In the genomic region with DNA sequence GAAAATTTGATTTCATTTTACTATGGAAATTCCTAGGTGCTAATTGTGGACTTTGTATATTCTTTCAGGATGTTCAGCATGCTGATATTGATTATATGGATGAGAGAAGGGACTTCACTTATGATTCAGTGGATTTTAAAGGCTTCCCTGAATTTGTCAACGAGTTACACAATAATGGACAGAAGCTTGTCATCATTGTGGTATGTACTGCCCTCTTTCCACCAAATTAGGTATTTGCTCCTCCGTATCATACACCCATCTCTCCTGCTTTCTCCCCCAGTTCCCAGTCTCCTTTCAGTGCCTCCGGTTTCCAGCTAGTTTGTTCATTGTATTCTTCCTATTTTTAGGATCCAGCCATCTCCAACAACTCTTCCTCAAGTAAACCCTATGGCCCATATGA, we compare ENCODE assay signal across 1 cellular context.
TF ChIP-seq lines count a peak whose summit lies in the region.

No MANE protein-coding gene starts in this region.

TF ChIP-seq in HEK293, 187 proteins besides CTCF, POLR2A, EP300 and RAD21 (continued from another document):
- TF ChIP-seq ZNF654 (tag by site-specific recombination; IDR thresholded peaks at IDR 0.05; ENCODE audit: low read depth) = peak; percentile 16; the same call in 1 of the 2 replicates
